ENCODE assay signal across 8 cellular contexts in genomic region chr22:23539135-23539838, GRCh38. TPM values are rescaled to one million over a fixed set of nuclear protein-coding genes. Genes with fewer than 3 reads are reported as not detected.
DNase-seq lines count a peak whose midpoint lies in the region; ATAC-seq and TF ChIP-seq lines count a peak whose summit lies in the region.

No MANE protein-coding gene starts in this region.

- H3F3A ChIP-seq in PC-3 (ENCODE audit: low read length, unreplicated experiment) (no peaks in the 10 kb centered on the region), neural cell (ENCODE audit: insufficient read depth, low read length, poor library complexity, severe bottlenecking) (no peaks in the 10 kb centered on the region)

- TF ChIP-seq CTCF in PC-3 (conservative IDR thresholded peaks at IDR 0.05; ENCODE audit: low read depth, low read length) (peak; percentile 69), fibroblast of lung (conservative IDR thresholded peaks at IDR 0.05 in 1 of 2, IDR thresholded peaks at IDR 0.05 in 1 of 2; ENCODE audit: low read depth in 1 of 2, low read length in 2 of 2) (peak; percentile 79 to 87), neural cell (IDR thresholded peaks at IDR 0.05; ENCODE audit: poor library complexity, severe bottlenecking) (peak; percentile 88)

- H3K4me1 Mint-ChIP-seq in activated T-cell treated with anti-CD3 and anti-CD28 coated beads, Interleukin-2, amount 50 U/mL, for 4 hours (ENCODE audit: low read depth), result peaks cover 8% of the 10 kb centered on the region

- no peaks in the 10 kb centered on the region for H3K9me3 ChIP-seq in PC-3 (ENCODE audit: low read length)
- H3K9me3 ChIP-seq in fibroblast of lung (ENCODE audit: control insufficient read depth, insufficient read depth, low read depth, low read length), result no peaks in the 10 kb centered on the region
- H3K9me3 ChIP-seq in neural cell (ENCODE audit: low read length), result no peaks in the 10 kb centered on the region

- no TSS peak for BruUV-seq in PC-3 (replicated peaks; lab: Mats Ljungman, UMichigan)

- CTCF ChIA-PET in PC-3 (lab: Charles Lee), result no interaction called here

- POLR2A ChIA-PET in PC-3 (lab: Charles Lee; ENCODE audit: unreplicated experiment), result no interaction called here

- TF ChIP-seq EP300 in Ishikawa (IDR thresholded peaks at IDR 0.05; ENCODE audit: borderline replicate concordance) (no peak), neural cell (conservative IDR thresholded peaks at IDR 0.05; ENCODE audit: poor library complexity, severe bottlenecking) (no peak)

- H3K9me3 Mint-ChIP-seq in activated T-cell treated with anti-CD3 and anti-CD28 coated beads, Interleukin-2, amount 50 U/mL, for 4 hours, result no peaks in the 10 kb centered on the region

- H2AFZ ChIP-seq in PC-3 (ENCODE audit: low read length), result peak overlapping the region; percentile 81
- peak overlapping the region; percentile 55 for H2AFZ ChIP-seq in fibroblast of lung (ENCODE audit: low read length)
- no peak overlapping the region for H2AFZ ChIP-seq in neural cell (ENCODE audit: low read depth, low read length)

- H3K79me2 ChIP-seq in PC-3 (ENCODE audit: low read length) (no peaks in the 10 kb centered on the region), fibroblast of lung (ENCODE audit: control insufficient read depth, insufficient read depth, low read length) (no peaks in the 10 kb centered on the region), neural cell (replicated peaks; ENCODE audit: insufficient read depth, low read length) (no peaks in the 10 kb centered on the region)

- H3K27me3 ChIP-seq in PC-3 (ENCODE audit: low read length) (no peaks in the 10 kb centered on the region), fibroblast of lung (ENCODE audit: control insufficient read depth, insufficient read depth, low read length) (no peaks in the 10 kb centered on the region), neural cell (ENCODE audit: insufficient read depth, low read depth, low read length) (no peaks in the 10 kb centered on the region)

- H3K4me1 ChIP-seq in PC-3 (ENCODE audit: insufficient read depth, low read length) (0 out of 2 replicates have a peak, but pooled peaks cover 9% of the 10 kb centered on the region), fibroblast of lung (ENCODE audit: control insufficient read depth, extremely low read depth, insufficient read depth, low read length) (no peaks in the 10 kb centered on the region)

- H3K9ac ChIP-seq in PC-3 (ENCODE audit: low read length), result no peak overlapping the region
- no peak overlapping the region for H3K9ac ChIP-seq in fibroblast of lung (ENCODE audit: insufficient read depth, low read length)
- no peak overlapping the region for H3K9ac ChIP-seq in neural cell (ENCODE audit: low read length)

- ATAC-seq in PC-3, result peak; percentile 87
- ATAC-seq in activated T-cell treated with anti-CD3 and anti-CD28 coated beads, Interleukin-2, amount 50 U/mL, for 4 hours, result peak; percentile 97 to 99

- H3K4me2 ChIP-seq in PC-3 (ENCODE audit: low read length), result peak overlapping the region; percentile 73
- no peak overlapping the region for H3K4me2 ChIP-seq in fibroblast of lung (ENCODE audit: extremely low read depth, insufficient read depth, low read length)
- no peak overlapping the region for H3K4me2 ChIP-seq in neural cell (ENCODE audit: low read length)

- H3K27me3 Mint-ChIP-seq in activated T-cell treated with anti-CD3 and anti-CD28 coated beads, Interleukin-2, amount 50 U/mL, for 4 hours (ENCODE audit: low read depth), result peaks cover 4% of the 10 kb centered on the region

- H3K27ac ChIP-seq in PC-3 (ENCODE audit: low read length) (no peak overlapping the region), fibroblast of lung (ENCODE audit: insufficient read depth, low read length) (no peak overlapping the region), neural cell (ENCODE audit: low read length) (no peak overlapping the region)

- H3K9me2 ChIP-seq in PC-3 (replicated peaks; ENCODE audit: low read length) (no peaks in the 10 kb centered on the region), neural cell (ENCODE audit: insufficient read depth, low read length) (no peaks in the 10 kb centered on the region)

- H3K36me3 Mint-ChIP-seq in activated T-cell treated with anti-CD3 and anti-CD28 coated beads, Interleukin-2, amount 50 U/mL, for 4 hours (ENCODE audit: insufficient read depth), result no peaks in the 10 kb centered on the region

- H3K36me3 ChIP-seq in PC-3 (ENCODE audit: low read depth, low read length) (no peaks in the 10 kb centered on the region), fibroblast of lung (ENCODE audit: control insufficient read depth, insufficient read depth, low read length) (no peaks in the 10 kb centered on the region), neural cell (ENCODE audit: insufficient read depth, low read length) (no peaks in the 10 kb centered on the region)

- H3K4me3 Mint-ChIP-seq in activated T-cell treated with anti-CD3 and anti-CD28 coated beads, Interleukin-2, amount 50 U/mL, for 4 hours, result peak overlapping the region; percentile 54

- peak; percentile 97 for TF ChIP-seq RAD21 in Ishikawa (IDR thresholded peaks at IDR 0.05; ENCODE audit: low read depth)
- peak; percentile 87 for TF ChIP-seq RAD21 in neural cell (conservative IDR thresholded peaks at IDR 0.05)

- intact Hi-C loops in PC-3 (cut with micrococcal nuclease), result loop anchor here (1.0 kb wide), 1 partner anchor 137 kb away; no protein-coding TSS in a partner anchor

- peak; percentile 19 for DNase-seq in NCI-H2196 (lab: John Stamatoyannopoulos, UW; ENCODE audit: unreplicated experiment)
- no peak for DNase-seq in NCI-H2196 treated with DMSO at 0.1 percent for 48 hours (lab: John Stamatoyannopoulos, UW; ENCODE audit: unreplicated experiment)
- peak; percentile 77 for DNase-seq in PC-3
- DNase-seq in activated T-cell treated with anti-CD3 and anti-CD28 coated beads, Interleukin-2, amount 50 U/mL, for 4 hours, result peak; percentile 62
- peak; percentile 70 to 78 for DNase-seq in fibroblast of lung (ENCODE audit: low read depth in 2 of 2)
- DNase-seq in stimulated activated naive CD4-positive, alpha-beta T cell treated with Interleukin-2 at 50 U/mL for 16 hours (lab: John Stamatoyannopoulos, UW), result peak; percentile 61

- H4K20me1 ChIP-seq in PC-3 (ENCODE audit: low read length), result no peaks in the 10 kb centered on the region
- H4K20me1 ChIP-seq in fibroblast of lung (ENCODE audit: control insufficient read depth, extremely low read depth, insufficient read depth, low read length), result no peaks in the 10 kb centered on the region
- no peaks in the 10 kb centered on the region for H4K20me1 ChIP-seq in neural cell (ENCODE audit: insufficient read depth)

- H3K4me3 ChIP-seq in PC-3 (ENCODE audit: low read length) (peak overlapping the region; percentile 49; the same call in 1 of the 2 replicates), fibroblast of lung (replicated peaks in 1 of 4; ENCODE audit: control extremely low read depth in 1 of 4, insufficient read depth in 1 of 4, low read depth in 3 of 4, low read length in 4 of 4) (no peak overlapping the region), neural cell (ENCODE audit: low read length) (no peak overlapping the region)

TF ChIP-seq in Ishikawa, 13 proteins besides CTCF, POLR2A, EP300 and RAD21:
- TF ChIP-seq CEBPB (IDR thresholded peaks at IDR 0.05), result no peak
- peak; percentile 59 for TF ChIP-seq YY1 (IDR thresholded peaks at IDR 0.05; ENCODE audit: low read depth)
TF ChIP-seq in Ishikawa: peak in this region for 1.

TF ChIP-seq in neural cell, 6 proteins besides CTCF, POLR2A, EP300 and RAD21:
- no peak for TF ChIP-seq TAF1 (IDR thresholded peaks at IDR 0.05; ENCODE audit: low read depth)
- no peak for TF ChIP-seq POLR2AphosphoS5 (IDR thresholded peaks at IDR 0.05)
- TF ChIP-seq SMC3 (conservative IDR thresholded peaks at IDR 0.05; ENCODE audit: poor library complexity), result peak; percentile 85

RNA-seq across cellular contexts. Expression of gene IGLL1, which starts 40.8 kb away (rescaled TPM):
- total RNA-seq in PC-3 (2014; rRNA removed) (not detected in 2 replicates), fibroblast of lung (not detected in 2 replicates)
- total RNA-seq in activated T-cell treated with anti-CD3 and anti-CD28 coated beads, Interleukin-2, amount 50 U/mL, for 4 hours, result not detected
- polyA plus RNA-seq in fibroblast of lung (not detected in 2 replicates), neural cell (not detected in 2 replicates)
- not detected in 2 replicates for polyA plus RNA-seq in fibroblast of lung (2012)
- polyA minus RNA-seq in fibroblast of lung (ENCODE audit: low replicate concordance) (not detected in 2 replicates), neural cell (not detected in 2 replicates)
